ENCODE assay signal across 28 cellular contexts in the genomic region with DNA sequence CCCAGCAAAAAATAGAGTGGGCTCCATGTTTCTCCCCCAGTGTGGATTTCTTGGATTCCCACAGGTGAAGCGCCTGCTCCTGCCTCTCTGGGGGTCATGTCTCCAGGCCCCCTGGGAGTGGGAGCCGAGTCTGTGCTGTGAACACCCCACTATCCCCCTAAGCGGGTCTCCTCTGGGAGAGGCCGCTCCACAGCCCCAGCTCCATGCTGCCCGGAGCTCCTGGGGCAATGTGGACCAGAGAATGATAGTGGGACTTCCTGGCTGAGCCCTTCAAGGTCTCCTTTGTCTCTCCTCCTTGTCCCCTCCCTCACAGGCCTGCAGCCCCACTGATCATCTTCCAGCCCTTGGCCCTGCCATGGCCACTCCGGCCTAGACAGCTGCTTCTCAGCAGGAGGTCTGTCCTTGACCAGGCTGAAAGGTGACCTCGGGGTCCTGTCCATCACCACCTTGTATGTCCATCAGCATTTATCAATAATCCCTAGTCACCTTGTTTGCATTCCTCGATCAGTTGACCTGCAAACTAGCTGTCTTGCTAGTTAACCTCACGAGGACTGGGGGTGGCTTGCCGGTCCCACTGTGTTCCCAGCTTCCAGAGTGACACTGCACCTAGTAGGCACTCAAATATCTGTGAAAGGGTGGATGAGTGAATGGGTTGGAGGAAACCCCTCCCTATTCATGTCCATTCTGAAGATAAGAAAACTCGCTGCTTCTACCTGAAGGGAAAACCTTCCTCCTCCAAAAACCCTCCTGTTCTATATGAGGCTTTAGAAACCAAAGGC. TPM values are rescaled to one million over a fixed set of nuclear protein-coding genes. Genes with fewer than 3 reads are reported as not detected.
DNase-seq lines count a peak whose midpoint lies in the region; ATAC-seq and TF ChIP-seq lines count a peak whose summit lies in the region.
"Had no signal": no experiment of that assay in that cellular context is flagged by ENCODE, and none has a peak within 500 bp of the region (broad histone marks: within the 10 kb centered on the region; RNA-seq: fewer than 3 reads in every experiment).

No MANE protein-coding gene starts in this region.

- H3K4me3 Mint-ChIP-seq in CD14-positive monocyte, result no peak overlapping the region
- no peak overlapping the region for H3K4me3 Mint-ChIP-seq in GM23338
- H3K4me3 Mint-ChIP-seq: activated CD8-positive, alpha-beta T cell treated with anti-CD3 and anti-CD28 coated beads for 36 hours; activated naive CD8-positive, alpha-beta T cell; activated T-cell treated with anti-CD3 and anti-CD28 coated beads, Interleukin-2, amount 50 U/mL, for 72 hours had no signal

- H3K4ac ChIP-seq in trophoblast cell (ENCODE audit: low read depth, low read length), result no peak overlapping the region

- H3K27ac Mint-ChIP-seq in CD14-positive monocyte (peak overlapping the region in 2 of 7 donors; percentile 18 to 37), GM23338 (no peak overlapping the region)
- H3K27ac Mint-ChIP-seq: activated CD8-positive, alpha-beta T cell treated with anti-CD3 and anti-CD28 coated beads for 36 hours; activated naive CD8-positive, alpha-beta T cell; activated T-cell treated with anti-CD3 and anti-CD28 coated beads, Interleukin-2, amount 50 U/mL, for 72 hours had no signal

- H4K91ac ChIP-seq in trophoblast cell (ENCODE audit: low read depth, low read length), result peak overlapping the region; percentile 31

- H4K8ac ChIP-seq in trophoblast cell (ENCODE audit: low read depth, low read length), result peak overlapping the region; percentile 3

- H3K27me3 ChIP-seq in GM23338 (ENCODE audit: insufficient read depth), result no peaks in the 10 kb centered on the region
- H3K27me3 ChIP-seq in trophoblast cell (ENCODE audit: insufficient read depth, low read length), result no peaks in the 10 kb centered on the region
- H3K27me3 ChIP-seq: esophagus muscularis mucosa, gastroesophageal sphincter, right atrium auricular region, vagina had no signal

- H2BK120ac ChIP-seq in trophoblast cell (ENCODE audit: insufficient read depth, low read length, poor library complexity), result no peak overlapping the region

- H3K18ac ChIP-seq in trophoblast cell (ENCODE audit: low read length), result no peak overlapping the region

- 0 out of 2 replicates have a peak overlapping the region, but pooled peaks have one; percentile 72 for H2AFZ ChIP-seq in GM23338
- H2AFZ ChIP-seq in trophoblast cell (ENCODE audit: insufficient read depth, low read length, poor library complexity), result no peak overlapping the region

- TF ChIP-seq CTCF in CD14-positive monocyte (IDR thresholded peaks at IDR 0.05) (no peak), GM23338 (conservative IDR thresholded peaks at IDR 0.05; ENCODE audit: low read depth in 2 of 2) (no peak)

- H3K9me3 Mint-ChIP-seq in CD14-positive monocyte, result peaks cover 0 to 11% (median 5%) of the 10 kb centered on the region in 7 donors
- H3K9me3 Mint-ChIP-seq in GM23338, result peaks cover 16% of the 10 kb centered on the region
- H3K9me3 Mint-ChIP-seq: activated CD8-positive, alpha-beta T cell treated with anti-CD3 and anti-CD28 coated beads for 36 hours; activated T-cell treated with anti-CD3 and anti-CD28 coated beads, Interleukin-2, amount 50 U/mL, for 72 hours had no signal

- DNase-seq in CD14-positive monocyte (ENCODE audit: low spot score) (peak; percentile 23), GM23338 (ENCODE audit: low spot score) (no peak), epithelial cell of prostate (ENCODE audit: low read depth, low spot score) (no peak), trophoblast cell (no peak), ACHN (no peak), NAMALWA (ENCODE audit: low spot score) (no peak), NCI-H524 treated with DMSO at 0.1 percent for 48 hours (lab: John Stamatoyannopoulos, UW) (no peak)
- DNase-seq: activated CD4-positive, CD25-positive, alpha-beta regulatory T cell treated with anti-CD3 and anti-CD28 coated beads, Interleukin-2, amount 50 U/mL, for 72 hours; activated CD8-positive, alpha-beta T cell treated with anti-CD3 and anti-CD28 coated beads for 36 hours; activated T-cell treated with anti-CD3 and anti-CD28 coated beads, Interleukin-2, amount 50 U/mL, for 72 hours; AML-193; cerebellar nuclear complex; DND-41; HCEC 1CT; kidney; MM.1S; NCI-H1436 treated with DMSO at 0.1 percent for 48 hours; NCI-H2171; stimulated activated CD8-positive, alpha-beta memory T cell treated with anti-CD3 and anti-CD28 coated beads, Interleukin-4, amount 100 ng/mL, for 48 hours had no signal

- peaks cover 10% of the 10 kb centered on the region for H3K79me1 ChIP-seq in trophoblast cell (ENCODE audit: low read length)

- no peak overlapping the region for H2AK5ac ChIP-seq in trophoblast cell (ENCODE audit: low read length)

- H3K79me2 ChIP-seq in GM23338 (replicated peaks; ENCODE audit: insufficient read depth) (no peaks in the 10 kb centered on the region), trophoblast cell (ENCODE audit: control insufficient read depth, insufficient read depth, low read length, poor library complexity) (peaks cover 3% of the 10 kb centered on the region)

- no peak overlapping the region for H3K14ac ChIP-seq in trophoblast cell (ENCODE audit: low read length)

- no peaks in the 10 kb centered on the region for H4K20me1 ChIP-seq in GM23338 (replicated peaks; ENCODE audit: insufficient read depth)

- no peak overlapping the region for H4K12ac ChIP-seq in trophoblast cell (ENCODE audit: low read depth, low read length)

- no peak for ATAC-seq in GM23338
- ATAC-seq: activated CD8-positive, alpha-beta T cell treated with anti-CD3 and anti-CD28 coated beads for 36 hours; activated T-cell treated with anti-CD3 and anti-CD28 coated beads, Interleukin-2, amount 50 U/mL, for 72 hours; gastroesophageal sphincter; GM12878 had no signal

- H3K23ac ChIP-seq in trophoblast cell (ENCODE audit: low read length), result no peak overlapping the region

- no peak overlapping the region for H3K27ac ChIP-seq in GM23338 (ENCODE audit: low read depth)
- peak overlapping the region; percentile 76 for H3K27ac ChIP-seq in epithelial cell of prostate
- no peak overlapping the region for H3K27ac ChIP-seq in trophoblast cell (ENCODE audit: low read depth, low read length)
- H3K27ac ChIP-seq: esophagus muscularis mucosa, gastroesophageal sphincter, right atrium auricular region had no signal

- H3K4me2 ChIP-seq in GM23338 (no peak overlapping the region), trophoblast cell (ENCODE audit: low read length) (no peak overlapping the region)

- H3K9me3 ChIP-seq in trophoblast cell (ENCODE audit: insufficient read depth, low read depth, low read length), result peaks cover 4% of the 10 kb centered on the region
- H3K9me3 ChIP-seq: esophagus muscularis mucosa, gastroesophageal sphincter, right atrium auricular region, vagina had no signal

- no peak overlapping the region for H3K4me3 ChIP-seq in GM23338
- no peak overlapping the region for H3K4me3 ChIP-seq in trophoblast cell (ENCODE audit: low read depth, low read length)
- H3K4me3 ChIP-seq: esophagus muscularis mucosa, gastroesophageal sphincter, GM12878, right atrium auricular region had no signal

- no peaks in the 10 kb centered on the region for H3F3A ChIP-seq in GM23338 (replicated peaks; ENCODE audit: low read depth)

- H3K36me3 Mint-ChIP-seq in CD14-positive monocyte (no peaks in the 10 kb centered on the region), GM23338 (ENCODE audit: low read depth) (peaks cover 14% of the 10 kb centered on the region; the same call in 1 of the 3 replicates)
- H3K36me3 Mint-ChIP-seq: activated naive CD8-positive, alpha-beta T cell had no signal

- H3K4me1 Mint-ChIP-seq in CD14-positive monocyte, result no peaks in the 10 kb centered on the region
- peaks cover 13% of the 10 kb centered on the region for H3K4me1 Mint-ChIP-seq in GM23338

- no peaks in the 10 kb centered on the region; the same call in 1 of the 2 replicates for H3K36me3 ChIP-seq in GM23338 (ENCODE audit: insufficient read depth)
- H3K36me3 ChIP-seq in trophoblast cell (ENCODE audit: control insufficient read depth in 1 of 2, insufficient read depth in 2 of 2, low read length in 2 of 2), result no peaks in the 10 kb centered on the region
- H3K36me3 ChIP-seq: esophagus muscularis mucosa, gastroesophageal sphincter, right atrium auricular region, vagina had no signal

- no peak overlapping the region for H3K9ac ChIP-seq in trophoblast cell (ENCODE audit: low read length)

- H2BK12ac ChIP-seq in trophoblast cell (ENCODE audit: low read length), result peak overlapping the region; percentile 51

- H3K9me2 ChIP-seq in GM23338 (ENCODE audit: insufficient read depth), result no peaks in the 10 kb centered on the region

- H2BK5ac ChIP-seq in trophoblast cell (ENCODE audit: low read depth, low read length, poor library complexity), result peak overlapping the region; percentile 28

- in situ Hi-C loops in ACHN (cut with HindIII; ENCODE audit: low pct_ligation_motif_present, low pct_unique_long_range_greater_than_20kb, low sequenced_read_pairs), result no loop called here

- WGBS in trophoblast cell (ENCODE audit: extremely low coverage, insufficient coverage, insufficient read length), result no CpG with 5 or more reads among the region's 11 CpGs

- H3K4me1 ChIP-seq in GM23338 (ENCODE audit: insufficient read depth) (peaks cover 5% of the 10 kb centered on the region; the same call in 1 of the 2 replicates), trophoblast cell (ENCODE audit: control insufficient read depth in 1 of 2, insufficient read depth in 2 of 2, low read length in 2 of 2) (peaks cover 4 to 5% of the 10 kb centered on the region in 2 experiments)
- H3K4me1 ChIP-seq: right atrium auricular region had no signal

- intact Hi-C loops in CD14-positive monocyte (cut with micrococcal nuclease), result no loop called here

- H3K27me3 Mint-ChIP-seq in CD14-positive monocyte (ENCODE audit: low read depth in 3 of 3) (peaks cover 2 to 4% (median 2%) of the 10 kb centered on the region in 3 donors), GM23338 (ENCODE audit: insufficient read depth, low read depth, poor library complexity) (peaks cover 23% of the 10 kb centered on the region)
- H3K27me3 Mint-ChIP-seq: activated naive CD8-positive, alpha-beta T cell had no signal

RNA-seq across cellular contexts. Expression of a gene that starts 0.8 kb away (rescaled TPM):
- polyA plus RNA-seq in CD14-positive monocyte (not detected), GM23338 (2016; fragmentation: Nextera tagmentation; extraction: Ambion mirVana) (not detected in 2 replicates)
- not detected in 2 replicates for total RNA-seq in GM23338 (2014; rRNA removed; shearing (Covaris generic))
- not detected in 2 replicates for polyA plus RNA-seq in trophoblast cell (2013)
- total RNA-seq: activated CD8-positive, alpha-beta T cell treated with anti-CD3 and anti-CD28 coated beads for 36 hours; activated T-cell treated with anti-CD3 and anti-CD28 coated beads, Interleukin-2, amount 50 U/mL, for 72 hours; esophagus muscularis mucosa; GM12878; kidney; lung microvascular endothelial cell; osteocyte; right atrium auricular region; subcutaneous adipose tissue had no signal
- polyA plus RNA-seq: GM12878 had no signal

RNA-seq across cellular contexts. Expression of a gene that starts 24.6 kb away (rescaled TPM):
- polyA plus RNA-seq in CD14-positive monocyte (not detected), GM23338 (2016; fragmentation: Nextera tagmentation; extraction: Ambion mirVana) (0.26 and 0.40 TPM in 2 replicates)
- total RNA-seq in GM23338 (2014; rRNA removed; shearing (Covaris generic)), result 0.27 TPM in 1 of 2 replicates, not detected in the other
- 0.07 and 0.14 TPM in 2 replicates for polyA plus RNA-seq in trophoblast cell (2013)
- total RNA-seq: activated CD8-positive, alpha-beta T cell treated with anti-CD3 and anti-CD28 coated beads for 36 hours; activated T-cell treated with anti-CD3 and anti-CD28 coated beads, Interleukin-2, amount 50 U/mL, for 72 hours; esophagus muscularis mucosa; gastroesophageal sphincter; GM12878; kidney; lung microvascular endothelial cell; osteocyte; right atrium auricular region; subcutaneous adipose tissue had no signal
- polyA plus RNA-seq: GM12878 had no signal
